8 cellular contexts compared by ENCODE assay signal in the genomic region with DNA sequence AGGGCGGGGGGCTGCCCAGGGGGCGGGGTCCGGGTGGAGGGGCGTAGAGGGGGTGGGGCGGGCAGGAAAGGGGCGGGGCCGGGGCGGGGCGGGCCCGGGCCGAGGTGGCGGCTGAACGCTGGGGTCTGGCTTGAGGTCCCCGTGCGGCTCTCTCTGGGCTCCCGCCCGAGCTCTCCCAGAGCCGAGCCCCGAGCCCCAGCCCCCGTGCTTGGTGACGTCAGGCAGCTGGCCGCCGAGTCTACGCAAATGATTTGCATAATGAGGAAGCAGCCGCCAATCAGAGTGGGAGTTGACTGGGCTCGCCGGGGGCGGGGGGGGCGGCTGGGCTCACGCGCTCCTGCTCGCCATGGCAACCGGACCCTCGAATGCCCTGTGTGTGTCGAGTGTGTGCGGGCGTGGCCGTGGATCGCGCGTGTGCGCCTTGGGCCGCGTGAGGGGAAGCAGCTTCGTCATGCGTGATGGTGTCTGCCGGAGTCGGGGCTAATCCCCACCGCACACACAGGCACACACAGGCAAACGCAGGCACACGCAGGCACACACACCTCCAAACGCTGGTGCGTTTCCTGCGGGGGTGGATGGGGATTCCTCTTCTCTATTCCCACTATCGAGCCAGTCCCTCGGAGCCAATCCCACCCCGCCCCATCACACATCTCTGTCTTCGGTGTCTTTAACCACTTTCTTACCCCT. TPM values are rescaled to one million over a fixed set of nuclear protein-coding genes. Genes with fewer than 3 reads are reported as not detected.
DNase-seq lines count a peak whose midpoint lies in the region; ATAC-seq and TF ChIP-seq lines count a peak whose summit lies in the region.

A gene (minus strand): TSS at position 173 of the 687 bp plus-strand sequence. CDS start 283 bp downstream, outside the sequence.

- peak; percentile 65 to 74 for ATAC-seq in CD4-positive, CD25-positive, alpha-beta regulatory T cell (ENCODE audit: low read depth in 2 of 2)
- ATAC-seq in GM21528 (IDR thresholded peaks at IDR 0.05; ENCODE audit: low FRiP score, unreplicated experiment) (peak; percentile 49), Right ventricle myocardium superior (ENCODE audit: poor library complexity) (peak; percentile 80)

- H3K9me3 ChIP-seq in CD4-positive, CD25-positive, alpha-beta regulatory T cell (ENCODE audit: control insufficient read depth in 2 of 2, low read length in 2 of 2) = peaks cover 0 to 8% of the 10 kb centered on the region in 2 experiments
- H3K9me3 ChIP-seq in parathyroid adenoma (ENCODE audit: control insufficient read depth, low read length) (no peaks in the 10 kb centered on the region), thymus (ENCODE audit: control insufficient read depth) (no peaks in the 10 kb centered on the region)

- H3K36me3 ChIP-seq in CD4-positive, CD25-positive, alpha-beta regulatory T cell (ENCODE audit: control insufficient read depth, insufficient read depth, low read length) = no peaks in the 10 kb centered on the region
- H3K36me3 ChIP-seq in parathyroid adenoma (ENCODE audit: control insufficient read depth, insufficient read depth, low read length) = no peaks in the 10 kb centered on the region
- H3K36me3 ChIP-seq in thymus (ENCODE audit: control insufficient read depth, insufficient read depth) = no peaks in the 10 kb centered on the region

- no peak within 1 kb of the TSS for H3K27ac ChIP-seq in CD4-positive, CD25-positive, alpha-beta regulatory T cell (ENCODE audit: insufficient read depth, low read length, poor library complexity, severe bottlenecking)
- H3K27ac ChIP-seq in parathyroid adenoma (peak within 1 kb of the TSS; percentile 57), thymus (ENCODE audit: low read depth) (no peak within 1 kb of the TSS)

- no peaks in the 10 kb centered on the region for H3K27me3 ChIP-seq in CD4-positive, CD25-positive, alpha-beta regulatory T cell (ENCODE audit: control insufficient read depth, insufficient read depth, low read length)
- H3K27me3 ChIP-seq in parathyroid adenoma (ENCODE audit: control insufficient read depth, insufficient read depth, low read length) (no peaks in the 10 kb centered on the region), thymus (ENCODE audit: control insufficient read depth, insufficient read depth) (peaks cover 6% of the 10 kb centered on the region)

- H3K36me3 Mint-ChIP-seq in CD4-positive, CD25-positive, alpha-beta regulatory T cell = peaks cover 6% of the 10 kb centered on the region

- peaks cover 0 to 9% (median 5%) of the 10 kb centered on the region in 7 donors for H3K9me3 Mint-ChIP-seq in CD4-positive, CD25-positive, alpha-beta regulatory T cell

- peaks cover 9% of the 10 kb centered on the region for H3K4me1 ChIP-seq in CD4-positive, CD25-positive, alpha-beta regulatory T cell (ENCODE audit: control insufficient read depth, insufficient read depth, low read length, poor library complexity, severe bottlenecking)
- no peaks in the 10 kb centered on the region for H3K4me1 ChIP-seq in parathyroid adenoma
- H3K4me1 ChIP-seq in thymus (ENCODE audit: control insufficient read depth, insufficient read depth, low read length) = peaks cover 4% of the 10 kb centered on the region

- peak within 1 kb of the TSS; percentile 68 for H2AFZ ChIP-seq in parathyroid adenoma

- H3K27ac Mint-ChIP-seq in CD4-positive, CD25-positive, alpha-beta regulatory T cell = peak within 1 kb of the TSS; percentile 87 to 92 (median 88)

- H3K9ac ChIP-seq in parathyroid adenoma = no peak within 1 kb of the TSS

- intact Hi-C loops in Right ventricle myocardium superior (cut with DNase I) = no loop called here

- peaks cover 0 to 26% (median 18%) of the 10 kb centered on the region in 4 donors for H3K4me1 Mint-ChIP-seq in CD4-positive, CD25-positive, alpha-beta regulatory T cell

- DNase-seq in CD4-positive, CD25-positive, alpha-beta regulatory T cell = peak; percentile 71 to 81 (median 73)
- peak; percentile 95 for DNase-seq in NAMALWA (ENCODE audit: low spot score)
- peak; percentile 80 for DNase-seq in SW480 (ENCODE audit: low spot score)
- DNase-seq in activated naive CD8-positive, alpha-beta T cell treated with anti-CD3 and anti-CD28 coated beads, Interleukin-2, amount 50 U/mL, for 16 hours (ENCODE audit: low read depth, low spot score) = peak; percentile 43
- peak; percentile 84 for DNase-seq in Right ventricle myocardium superior

- whole genome bisulfite sequencing in thymus = 1% methylated on average over 57 of the region's 58 CpGs

- H3K27me3 Mint-ChIP-seq in CD4-positive, CD25-positive, alpha-beta regulatory T cell = peaks cover 14% of the 10 kb centered on the region

- no peaks in the 10 kb centered on the region for H3K79me2 ChIP-seq in parathyroid adenoma

- H3K4me2 ChIP-seq in parathyroid adenoma (ENCODE audit: low read length) = peak within 1 kb of the TSS; percentile 69

- H3K4me3 ChIP-seq in CD4-positive, CD25-positive, alpha-beta regulatory T cell (ENCODE audit: low read depth, low read length) = peak within 1 kb of the TSS; percentile 58
- H3K4me3 ChIP-seq in parathyroid adenoma (ENCODE audit: low read depth, low read length) (no peak within 1 kb of the TSS), thymus (ENCODE audit: low read length) (peak within 1 kb of the TSS; percentile 52)

- no peak for TF ChIP-seq CTCF in parathyroid adenoma (IDR thresholded peaks at IDR 0.05)

- peak within 1 kb of the TSS; percentile 79 to 90 (median 85) for H3K4me3 Mint-ChIP-seq in CD4-positive, CD25-positive, alpha-beta regulatory T cell

RNA-seq across cellular contexts. Expression of the gene that starts here (rescaled TPM):
- 1.7 TPM for total RNA-seq in CD4-positive, CD25-positive, alpha-beta regulatory T cell
- under 1 TPM in 1 of 4 donors, not detected in 3; 0.14 TPM for polyA plus RNA-seq in CD4-positive, CD25-positive, alpha-beta regulatory T cell
- total RNA-seq in Right ventricle myocardium superior = 1.3 TPM
- 17.7 TPM for polyA plus RNA-seq in thymus

Comparison
In these comparisons a context has a peak if more than half of its experiments do, and no peak if none do; other contexts are left out.
1. RNA of the gene that starts here (polyA plus RNA-seq): 17.7 TPM in thymus (single experiment); 0.14 TPM in CD4-positive, CD25-positive, alpha-beta regulatory T cell; every median in the first group is over 10 times any median in the second.
2. DNase-seq: peak in every context shown above with its lines; median percentile 95 in NAMALWA; 84 in Right ventricle myocardium superior; 80 in SW480; 73 in CD4-positive, CD25-positive, alpha-beta regulatory T cell; 43 in activated naive CD8-positive, alpha-beta T cell treated with anti-CD3 and anti-CD28 coated beads, Interleukin-2, amount 50 U/mL, for 16 hours.
3. Peak in every context shown above with its lines, with median percentiles within 50 percentile points of each other: ATAC-seq.